In the genomic region with DNA sequence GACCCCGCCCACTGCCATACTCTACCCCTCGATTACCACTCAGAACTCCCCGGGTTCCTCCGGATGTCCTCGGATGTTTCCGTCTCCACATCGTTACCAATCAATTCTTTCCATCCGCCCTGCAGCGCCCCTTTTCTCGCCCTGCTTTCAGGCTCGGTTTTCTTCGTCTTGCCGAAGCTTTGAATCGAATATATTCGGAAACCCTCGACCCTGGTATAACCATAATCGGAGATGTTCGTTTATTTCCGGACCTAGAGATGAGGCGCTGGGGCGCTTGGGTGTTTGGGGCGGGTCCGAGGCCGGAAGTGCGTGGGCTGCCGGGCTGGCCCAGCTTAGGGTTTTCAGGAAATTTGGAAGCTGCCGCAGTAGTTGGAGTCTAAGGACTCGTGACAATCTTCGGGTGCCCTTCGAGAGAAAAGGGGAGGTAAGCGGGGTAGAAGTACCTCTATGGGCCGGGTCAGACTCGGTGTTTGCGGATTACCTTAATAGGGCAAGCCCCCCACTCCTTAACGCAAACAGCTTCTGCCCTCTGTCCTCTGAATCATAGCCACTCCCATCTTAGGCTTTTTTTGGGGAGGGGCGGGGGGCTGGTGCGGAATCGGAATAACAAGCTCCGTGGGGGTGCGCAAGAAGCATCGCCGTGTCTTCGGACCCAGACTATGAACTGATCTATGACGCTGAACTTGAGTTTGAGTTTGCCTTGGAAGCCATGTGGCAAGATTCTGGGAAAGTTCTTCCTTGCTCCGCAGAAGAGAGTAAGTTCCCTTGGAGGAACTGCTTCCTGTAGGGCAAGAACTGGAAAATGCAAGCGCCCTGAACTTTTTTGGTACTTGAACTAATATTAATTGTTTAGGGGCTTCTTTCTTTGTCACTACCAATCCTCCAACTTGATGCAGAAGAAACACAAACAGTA, we compare ENCODE assay signal across 8 cellular contexts. TPM values are rescaled to one million over a fixed set of nuclear protein-coding genes. Genes with fewer than 3 reads are reported as not detected.
A peak's percentile ranks its signal among the peaks of the same experiment; 100 is the strongest.
DNase-seq lines count a peak whose midpoint lies in the region; ATAC-seq, FAIRE-seq and TF ChIP-seq lines count a peak whose summit lies in the region.

A gene with protein sequence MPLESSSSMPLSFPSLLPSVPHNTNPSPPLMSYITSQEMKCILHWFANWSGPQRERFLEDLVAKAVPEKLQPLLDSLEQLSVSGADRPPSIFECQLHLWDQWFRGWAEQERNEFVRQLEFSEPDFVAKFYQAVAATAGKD (plus strand): TSS at position 310 of the 913 bp plus-strand sequence. CDS start 2,154 bp downstream, outside the sequence.

- peak; percentile 99 to 100 (median 100) for DNase-seq in CD8-positive, alpha-beta memory T cell
- DNase-seq in HTR-8/SVneo (ENCODE audit: insufficient read length, low spot score) (peak; percentile 92), esophagus squamous epithelium (lab: John Stamatoyannopoulos, UW) (no peak), naive B cell (peak; percentile 99), testis (peak; percentile 100), GDM1 (lab: John Stamatoyannopoulos, UW) (no peak)
- DNase-seq in activated CD8-positive, alpha-beta memory T cell treated with anti-CD3 and anti-CD28 coated beads, Interleukin-2, amount 50 U/mL, for 1 hour (ENCODE audit: extremely low read depth), result peak; percentile 99

- H3K4me1 ChIP-seq in CD8-positive, alpha-beta memory T cell (ENCODE audit: insufficient read depth, low read length), result peaks cover 38% of the 10 kb centered on the region
- H3K4me1 ChIP-seq in esophagus squamous epithelium (peaks cover 16 to 54% (median 23%) of the 10 kb centered on the region in 3 donors), testis (peaks cover 8% of the 10 kb centered on the region)

- intact Hi-C loops in esophagus squamous epithelium (cut with DNase I), result no loop called here
- intact Hi-C loops in testis (cut with DNase I; ENCODE audit: low total_unique reads), result no loop called here

- peak within 1 kb of the TSS; percentile 97 for H3K27ac ChIP-seq in CD8-positive, alpha-beta memory T cell (ENCODE audit: low read depth, low read length)
- peak within 1 kb of the TSS; percentile 97 to 99 (median 98) for H3K27ac ChIP-seq in esophagus squamous epithelium
- H3K27ac ChIP-seq in testis, result peak within 1 kb of the TSS; percentile 98 to 100

- no peak for FAIRE-seq in HTR-8/SVneo (lab: Jason Lieb, UNC)

- no peak within 1 kb of the TSS for H3K4me3 Mint-ChIP-seq in CD8-positive, alpha-beta memory T cell
- H3K4me3 Mint-ChIP-seq in naive B cell, result no peak within 1 kb of the TSS

- H3K27ac Mint-ChIP-seq in CD8-positive, alpha-beta memory T cell, result no peak within 1 kb of the TSS
- H3K27ac Mint-ChIP-seq in naive B cell, result no peak within 1 kb of the TSS

- POLR2A ChIA-PET in CD8-positive, alpha-beta memory T cell (lab: Charles Lee), result interaction anchor here (0.6 to 2.8 kb wide), 16 partner anchors 18 to 1869 kb away, joined by 3 to 32 read pairs (median 8); partner anchors contain the start of genes OXA1L, PABPN1, PPP1R3E and PRMT5

- no peaks in the 10 kb centered on the region for H3K27me3 ChIP-seq in CD8-positive, alpha-beta memory T cell (ENCODE audit: insufficient read depth, low read length, poor library complexity, severe bottlenecking)
- H3K27me3 ChIP-seq in esophagus squamous epithelium (no peaks in the 10 kb centered on the region), testis (no peaks in the 10 kb centered on the region)

- CTCF ChIA-PET in CD8-positive, alpha-beta memory T cell (lab: Charles Lee), result interaction anchor here (0.7 to 5.1 kb wide), 16 partner anchors 10 to 226 kb away, joined by 3 to 35 read pairs (median 6); partner anchors contain the start of genes AJUBA, CEBPE, LRP10 and PABPN1

- H3K9me3 Mint-ChIP-seq in CD8-positive, alpha-beta memory T cell, result no peaks in the 10 kb centered on the region
- H3K9me3 Mint-ChIP-seq in naive B cell, result no peaks in the 10 kb centered on the region

- no peaks in the 10 kb centered on the region for H3K9me3 ChIP-seq in CD8-positive, alpha-beta memory T cell (ENCODE audit: low read length)
- H3K9me3 ChIP-seq in esophagus squamous epithelium (no peaks in the 10 kb centered on the region), testis (no peaks in the 10 kb centered on the region)

- peaks cover 13 to 41% (median 36%) of the 10 kb centered on the region in 3 donors for H3K4me1 Mint-ChIP-seq in CD8-positive, alpha-beta memory T cell
- H3K4me1 Mint-ChIP-seq in naive B cell, result peaks cover 12 to 28% (median 16%) of the 10 kb centered on the region in 3 donors

- no peak for TF ChIP-seq CTCF in esophagus squamous epithelium (IDR thresholded peaks at IDR 0.05)
- TF ChIP-seq CTCF in testis (IDR thresholded peaks at IDR 0.05), result no peak

- H3K36me3 ChIP-seq in CD8-positive, alpha-beta memory T cell (ENCODE audit: insufficient read depth, low read length), result peaks cover 34% of the 10 kb centered on the region
- H3K36me3 ChIP-seq in esophagus squamous epithelium, result peaks cover 3 to 50% (median 12%) of the 10 kb centered on the region in 3 donors
- H3K36me3 ChIP-seq in testis (ENCODE audit: low read depth, missing control alignments), result no peaks in the 10 kb centered on the region

- peaks cover 5 to 50% (median 8%) of the 10 kb centered on the region in 3 donors for H3K36me3 Mint-ChIP-seq in CD8-positive, alpha-beta memory T cell
- no peaks in the 10 kb centered on the region for H3K36me3 Mint-ChIP-seq in naive B cell

- TF ChIP-seq POLR2A in esophagus squamous epithelium (IDR thresholded peaks at IDR 0.05) (peak in 3 of 4 donors; percentile 34 to 78 (median 73)), testis (IDR thresholded peaks at IDR 0.05) (peak; percentile 60)

- no peaks in the 10 kb centered on the region for H3K27me3 Mint-ChIP-seq in CD8-positive, alpha-beta memory T cell
- no peaks in the 10 kb centered on the region for H3K27me3 Mint-ChIP-seq in naive B cell

- H3K4me3 ChIP-seq in CD8-positive, alpha-beta memory T cell (ENCODE audit: low read length), result peak within 1 kb of the TSS; percentile 97
- H3K4me3 ChIP-seq in esophagus squamous epithelium (peak within 1 kb of the TSS; percentile 73 to 99 (median 85)), testis (peak within 1 kb of the TSS; percentile 95 to 98)

- ATAC-seq in GM21381 (IDR thresholded peaks at IDR 0.05; ENCODE audit: unreplicated experiment) (peak; percentile 90), naive B cell (ENCODE audit: low read depth in 2 of 2) (peak; percentile 83 to 85)

- 0% methylated on average over 26 to 41 of the region's 46 CpGs for WGBS in esophagus squamous epithelium, 2 donors
- 0 to 1% methylated on average over 32 to 46 of the region's 46 CpGs for WGBS in testis, 2 donors

RNA-seq across cellular contexts. Expression of the gene that starts here (rescaled TPM):
- total RNA-seq in CD8-positive, alpha-beta memory T cell, result 10 to 100 TPM; 52.5 to 55.6 TPM
- 112 TPM for polyA plus RNA-seq in CD8-positive, alpha-beta memory T cell
- total RNA-seq in esophagus squamous epithelium (10 to 100 TPM; 17.5 to 42.0 (median 31.0) TPM), testis (10 to 100 TPM; 17.7 to 26.9 TPM)
- polyA plus RNA-seq in naive B cell (ENCODE audit: low read depth in 6 of 6) (10 to 100 TPM; 31.7 to 81.0 (median 69.0) TPM), testis (ENCODE audit: insufficient read depth, low read depth, low replicate concordance) (60.8 TPM)

Comparison
In these comparisons a context has a peak if more than half of its experiments do, and no peak if none do; other contexts are left out.
1. DNase-seq: peak in CD8-positive, alpha-beta memory T cell (5 of 5), HTR-8/SVneo (single experiment), activated CD8-positive, alpha-beta memory T cell treated with anti-CD3 and anti-CD28 coated beads, Interleukin-2, amount 50 U/mL, for 1 hour (single experiment), naive B cell (single experiment) and testis (single experiment); none in esophagus squamous epithelium (single experiment) and GDM1 (single experiment).
2. Peak in every context shown above with its lines, with median percentiles within 50 percentile points of each other: H3K27ac ChIP-seq and H3K4me3 ChIP-seq.